ENCODE assay signal across 9 cellular contexts in genomic region chr16:73015612-73016487, GRCh38. TPM values are rescaled to one million over a fixed set of nuclear protein-coding genes. Genes with fewer than 3 reads are reported as not detected.
DNase-seq lines count a peak whose midpoint lies in the region; ATAC-seq and TF ChIP-seq lines count a peak whose summit lies in the region.
"Had no signal": no experiment of that assay in that cellular context is flagged by ENCODE, and none has a peak within 500 bp of the region (broad histone marks: within the 10 kb centered on the region; RNA-seq: fewer than 3 reads in every experiment).

No MANE protein-coding gene starts in this region.

- H3K27me3 ChIP-seq in Caco-2 (replicated peaks; ENCODE audit: control insufficient read depth, insufficient read depth, low read length), result no peaks in the 10 kb centered on the region

- no peaks in the 10 kb centered on the region for H3K9me3 Mint-ChIP-seq in Caco-2 (ENCODE audit: unreplicated experiment)
- no peaks in the 10 kb centered on the region for H3K9me3 Mint-ChIP-seq in activated CD4-positive, alpha-beta memory T cell treated with anti-CD3 and anti-CD28 coated beads, Interleukin-2, amount 10 ng/mL, durations not matched to agents 7 days and 5 days

- POLR2A ChIA-PET in Caco-2 (lab: Charles Lee), result no interaction called here
- POLR2A ChIA-PET in activated CD4-positive, alpha-beta memory T cell treated with anti-CD3 and anti-CD28 coated beads, Interleukin-2, amount 10 ng/mL, durations not matched to agents 7 days and 5 days (lab: Charles Lee), result no interaction called here

- H3K4me3 Mint-ChIP-seq in Caco-2 (ENCODE audit: unreplicated experiment), result peak overlapping the region; percentile 6
- H3K4me3 Mint-ChIP-seq in activated CD4-positive, alpha-beta memory T cell treated with anti-CD3 and anti-CD28 coated beads, Interleukin-2, amount 10 ng/mL, durations not matched to agents 7 days and 5 days, result no peak overlapping the region

- intact Hi-C loops in Caco-2 (cut with micrococcal nuclease; ENCODE audit: unreplicated experiment), result loop anchor here (1.0 kb wide), 2 partner anchors 19 to 32 kb away; partner anchors contain the start of gene ZFHX3

- peak; percentile 87 for ATAC-seq in GM21390 (IDR thresholded peaks at IDR 0.05; ENCODE audit: unreplicated experiment)
- peak; percentile 73 for ATAC-seq in HG03521 (IDR thresholded peaks at IDR 0.05; ENCODE audit: unreplicated experiment)

- peak overlapping the region; percentile 7 for H3K27ac Mint-ChIP-seq in Caco-2 (ENCODE audit: unreplicated experiment)
- no peak overlapping the region for H3K27ac Mint-ChIP-seq in activated CD4-positive, alpha-beta memory T cell treated with anti-CD3 and anti-CD28 coated beads, Interleukin-2, amount 10 ng/mL, durations not matched to agents 7 days and 5 days

- H3K4me1 Mint-ChIP-seq in Caco-2 (ENCODE audit: low read depth, unreplicated experiment), result peaks cover 34% of the 10 kb centered on the region
- H3K4me1 Mint-ChIP-seq in activated CD4-positive, alpha-beta memory T cell treated with anti-CD3 and anti-CD28 coated beads, Interleukin-2, amount 10 ng/mL, durations not matched to agents 7 days and 5 days, result no peaks in the 10 kb centered on the region

- H3K9me3 ChIP-seq in Caco-2, result no peaks in the 10 kb centered on the region
- H3K9me3 ChIP-seq: suprapubic skin had no signal

- H3K27ac ChIP-seq in epithelial cell of prostate, result no peak overlapping the region
- H3K27ac ChIP-seq: suprapubic skin had no signal

- TF ChIP-seq CTCF in Caco-2 (IDR thresholded peaks at IDR 0.05; ENCODE audit: insufficient read depth in 1 of 2, low read depth in 1 of 2, low read length in 1 of 2, severe bottlenecking in 1 of 2, unreplicated experiment in 1 of 2), result no peak

- DNase-seq in Caco-2 (no peak), epithelial cell of prostate (ENCODE audit: low read depth, low spot score) (peak; percentile 45), NCI-H128 (lab: John Stamatoyannopoulos, UW; ENCODE audit: unreplicated experiment) (no peak)
- DNase-seq in activated CD4-positive, alpha-beta memory T cell treated with anti-CD3 and anti-CD28 coated beads, Interleukin-2, amount 10 ng/mL, durations not matched to agents 7 days and 5 days, result no peak
- DNase-seq in activated naive CD4-positive, alpha-beta T cell treated with anti-CD3 and anti-CD28 coated beads, Interleukin-2, amount 50 U/mL, for 16 hours, result no peak
- no peak for DNase-seq in stimulated activated CD4-positive, alpha-beta T cell treated with anti-CD3 and anti-CD28 coated beads, Interleukin-15, amount 100 ng/mL, for 24 hours

- H3K36me3 ChIP-seq in Caco-2 (ENCODE audit: control insufficient read depth, insufficient read depth, low read length), result no peaks in the 10 kb centered on the region
- H3K36me3 ChIP-seq: suprapubic skin had no signal

- BruUV-seq in Caco-2 (replicated peaks; lab: Mats Ljungman, UMichigan), result no TSS peak

- peaks cover 30% of the 10 kb centered on the region for H3K36me3 Mint-ChIP-seq in Caco-2 (ENCODE audit: insufficient read depth, unreplicated experiment)
- H3K36me3 Mint-ChIP-seq in activated CD4-positive, alpha-beta memory T cell treated with anti-CD3 and anti-CD28 coated beads, Interleukin-2, amount 10 ng/mL, durations not matched to agents 7 days and 5 days (ENCODE audit: low read depth), result no peaks in the 10 kb centered on the region

- H3K27me3 Mint-ChIP-seq in Caco-2 (ENCODE audit: insufficient read depth, unreplicated experiment), result no peaks in the 10 kb centered on the region
- no peaks in the 10 kb centered on the region for H3K27me3 Mint-ChIP-seq in activated CD4-positive, alpha-beta memory T cell treated with anti-CD3 and anti-CD28 coated beads, Interleukin-2, amount 10 ng/mL, durations not matched to agents 7 days and 5 days

- peaks cover 40% of the 10 kb centered on the region for H3K4me1 ChIP-seq in Caco-2

- CTCF ChIA-PET in Caco-2 (lab: Charles Lee), result no interaction called here
- CTCF ChIA-PET in activated CD4-positive, alpha-beta memory T cell treated with anti-CD3 and anti-CD28 coated beads, Interleukin-2, amount 10 ng/mL, durations not matched to agents 7 days and 5 days (lab: Charles Lee), result no interaction called here

- H3K4me3 ChIP-seq in Caco-2 (ENCODE audit: low read depth, low read length), result no peak overlapping the region
- H3K4me3 ChIP-seq: suprapubic skin had no signal

RNA-seq across cellular contexts. Expression of gene ZFHX3, which starts 32.1 kb away (rescaled TPM):
- total RNA-seq in Caco-2 (2022), result 39.9 TPM in 2 replicates
- under 1 TPM; 0.38 to 0.43 TPM for total RNA-seq in activated CD4-positive, alpha-beta memory T cell treated with anti-CD3 and anti-CD28 coated beads, Interleukin-2, amount 10 ng/mL, durations not matched to agents 7 days and 5 days

Comparison
In these comparisons a context has a peak if more than half of its experiments do, and no peak if none do; other contexts are left out.
1. RNA of gene ZFHX3, which starts 32.1 kb away (total RNA-seq): 39.9 TPM in Caco-2; 0.38 to 0.43 TPM in activated CD4-positive, alpha-beta memory T cell treated with anti-CD3 and anti-CD28 coated beads, Interleukin-2, amount 10 ng/mL, durations not matched to agents 7 days and 5 days; every median in the first group is over 10 times any median in the second.